ENCODE assay signal across 15 cellular contexts in the genomic region with DNA sequence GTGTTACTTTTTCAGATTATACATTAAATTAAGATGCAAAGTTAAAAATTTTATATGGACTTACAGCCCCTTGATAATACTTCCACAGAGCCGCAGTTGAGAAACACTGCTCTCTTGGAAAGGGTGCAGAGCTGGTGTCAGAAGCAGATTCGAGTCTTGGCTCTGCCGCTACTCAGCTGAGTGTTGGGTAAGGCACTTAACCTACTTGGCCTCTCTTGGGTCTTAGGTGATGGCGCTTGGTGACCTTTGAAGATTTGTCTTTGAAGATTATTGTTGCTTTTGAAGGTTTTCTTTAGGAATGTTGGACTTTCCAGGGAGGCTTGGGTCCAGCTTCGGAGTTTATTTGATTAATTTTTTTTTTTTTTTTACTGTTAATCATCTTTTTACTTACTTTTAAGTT.
"Had no signal": no experiment of that assay in that cellular context is flagged by ENCODE, and none has a peak within 500 bp of the region (broad histone marks: within the 10 kb centered on the region; RNA-seq: fewer than 3 reads in every experiment).

No MANE protein-coding gene starts in this region.

- H3K36me3 ChIP-seq: colonic mucosa, lower lobe of right lung had no signal

- H3K9me3 ChIP-seq: colonic mucosa, esophagus squamous epithelium, lower lobe of right lung, sigmoid colon, testis, tibial nerve had no signal

- H3K4me3 ChIP-seq: colonic mucosa, esophagus squamous epithelium, hepatocyte, lower lobe of right lung, sigmoid colon, skin epidermis, testis, tibial nerve had no signal

- ATAC-seq: natural killer cell; stimulated activated naive B cell treated with anti-CD40 and anti-IgM and Interleukin-4, amounts not matched to agents 10 μg/mL and 1 μg/mL and 100 μg/mL, for 72 hours; stimulated activated naive CD8-positive, alpha-beta T cell treated with anti-CD3 and anti-CD28 coated beads, Interleukin-15, amount 100 ng/mL, for 72 hours had no signal

- DNase-seq: colonic mucosa; dermis blood vessel endothelial cell; esophagus squamous epithelium; foreskin fibroblast; lower lobe of right lung; natural killer cell; sigmoid colon; stimulated activated CD4-positive, alpha-beta T cell treated with anti-CD3 and anti-CD28 coated beads, Interleukin-2, amount 100 ng/mL, for 24 hours; stimulated activated CD4-positive, alpha-beta T cell treated with anti-CD3 and anti-CD28 coated beads, Interleukin-4, amount 100 ng/mL, for 4 hours; stimulated activated naive B cell treated with anti-CD40 and anti-IgM and Interleukin-4, amounts not matched to agents 10 μg/mL and 1 μg/mL and 100 μg/mL, for 72 hours; stimulated activated naive CD8-positive, alpha-beta T cell treated with anti-CD3 and anti-CD28 coated beads, Interleukin-15, amount 100 ng/mL, for 72 hours; testis had no signal

- H3K4me2 ChIP-seq: hepatocyte had no signal

- H2AFZ ChIP-seq: hepatocyte had no signal

- H3K4me1 ChIP-seq: colonic mucosa, lower lobe of right lung had no signal

- H3K27ac ChIP-seq: colonic mucosa, esophagus squamous epithelium, hepatocyte, lower lobe of right lung, sigmoid colon, skin epidermis, testis, tibial nerve had no signal

- H3K27me3 ChIP-seq: colonic mucosa, esophagus squamous epithelium, hepatocyte, sigmoid colon, testis, tibial nerve had no signal
